1 cellular context compared by ENCODE assay signal in genomic region chr21:17370263-17370662, GRCh38.
TF ChIP-seq lines count a peak whose summit lies in the region.

No MANE protein-coding gene starts in this region.

TF ChIP-seq in GM23338, 12 proteins besides CTCF, POLR2A, EP300 and RAD21:
- no peak for TF ChIP-seq EZH2phosphoT487 (IDR thresholded peaks at IDR 0.05; ENCODE audit: unreplicated experiment)
